10 cellular contexts compared by ENCODE assay signal in the genomic region with DNA sequence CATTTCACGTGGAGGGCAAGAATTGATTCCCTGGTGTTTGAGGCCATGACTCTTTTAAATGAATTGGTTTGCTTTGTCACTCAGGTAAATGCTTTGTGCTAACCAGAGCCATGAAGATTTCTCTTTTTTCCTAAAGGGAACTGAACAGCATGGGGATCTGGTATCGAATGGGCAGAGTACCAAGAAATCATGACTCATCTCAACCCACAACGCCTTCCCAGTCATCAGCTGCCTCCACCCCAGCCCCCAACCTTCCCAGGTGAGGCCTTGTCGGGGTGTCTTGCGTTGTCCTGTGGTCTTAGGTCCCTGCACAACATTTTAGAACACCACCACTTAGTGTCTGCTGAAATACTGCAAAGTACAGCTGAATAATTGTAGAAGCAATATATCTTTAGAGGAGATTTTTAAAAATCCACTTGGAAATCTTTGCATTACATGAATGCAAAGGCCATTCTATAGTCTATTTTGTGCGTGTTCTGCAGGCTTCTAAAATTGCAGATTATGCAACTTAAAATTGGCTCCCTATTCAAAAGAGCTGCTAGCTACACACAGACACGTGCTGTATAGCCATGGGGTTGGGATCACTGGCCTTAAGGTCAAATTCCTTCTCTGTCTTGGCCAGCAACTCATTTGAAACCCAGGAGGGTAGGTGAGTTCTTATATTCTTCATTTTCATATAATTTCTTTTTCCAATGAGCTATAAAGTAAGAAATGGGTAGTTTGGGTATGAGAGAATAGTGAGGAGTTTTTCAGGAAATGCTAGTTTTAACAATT.
DNase-seq lines count a peak whose midpoint lies in the region; ATAC-seq, FAIRE-seq and TF ChIP-seq lines count a peak whose summit lies in the region.
"Had no signal": no experiment of that assay in that cellular context is flagged by ENCODE, and none has a peak within 500 bp of the region (broad histone marks: within the 10 kb centered on the region; RNA-seq: fewer than 3 reads in every experiment).

No MANE protein-coding gene starts in this region.

- H3K4me1 ChIP-seq in BE2C (peaks cover 3% of the 10 kb centered on the region), pancreas (no peaks in the 10 kb centered on the region)
- H3K4me1 ChIP-seq: parathyroid adenoma had no signal

- H3K36me3 Mint-ChIP-seq in activated naive CD8-positive, alpha-beta T cell treated with anti-CD3 and anti-CD28 coated beads, Interleukin-2, amount 10 ng/mL, durations not matched to agents 7 days and 5 days: peaks cover 34% of the 10 kb centered on the region

- peak overlapping the region; percentile 78 for H3K4me3 Mint-ChIP-seq in activated naive CD8-positive, alpha-beta T cell treated with anti-CD3 and anti-CD28 coated beads, Interleukin-2, amount 10 ng/mL, durations not matched to agents 7 days and 5 days

- H3K36me3 ChIP-seq in BE2C (no peaks in the 10 kb centered on the region; the same call in none of the 2 replicates), pancreas (peaks cover 0 to 8% (median 0%) of the 10 kb centered on the region in 3 donors)

- H3K27me3 ChIP-seq in BE2C (no peaks in the 10 kb centered on the region), pancreas (no peaks in the 10 kb centered on the region)

- DNase-seq in AG20443 (ENCODE audit: low spot score): peak; percentile 48
- peak; percentile 12 for DNase-seq in HS-27A (ENCODE audit: low read depth)
- no peak for DNase-seq in activated naive CD8-positive, alpha-beta T cell treated with anti-CD3 and anti-CD28 coated beads, Interleukin-2, amount 10 ng/mL, durations not matched to agents 7 days and 5 days
- peak; percentile 56 for DNase-seq in kidney tubule cell (ENCODE audit: low spot score)
- no peak for DNase-seq in BE2C
- DNase-seq in pancreas: no peak
- no peak for DNase-seq in GM12892 (ENCODE audit: insufficient read length)
- DNase-seq in NCI-H2081 (lab: John Stamatoyannopoulos, UW): no peak

- POLR2A ChIA-PET in activated naive CD8-positive, alpha-beta T cell treated with anti-CD3 and anti-CD28 coated beads, Interleukin-2, amount 10 ng/mL, durations not matched to agents 7 days and 5 days (lab: Charles Lee): interaction anchor here (1.1 to 3.4 kb wide), 4 partner anchors 63 to 75 kb away, joined by 3 to 18 read pairs (median 6); a partner anchor contains a TSS

- peaks cover 67% of the 10 kb centered on the region for H3K4me1 Mint-ChIP-seq in activated naive CD8-positive, alpha-beta T cell treated with anti-CD3 and anti-CD28 coated beads, Interleukin-2, amount 10 ng/mL, durations not matched to agents 7 days and 5 days

- WGBS in pancreas, 2 donors: 56 to 62% methylated on average over 7 of the region's 7 CpGs

- no peak overlapping the region for H3K27ac ChIP-seq in pancreas
- H3K27ac ChIP-seq: HL-60, parathyroid adenoma had no signal

- TF ChIP-seq CTCF in BE2C (IDR thresholded peaks at IDR 0.05; ENCODE audit: low read depth, low read length) (no peak), pancreas (IDR thresholded peaks at IDR 0.05) (no peak)

- ATAC-seq in activated naive CD8-positive, alpha-beta T cell treated with anti-CD3 and anti-CD28 coated beads, Interleukin-2, amount 10 ng/mL, durations not matched to agents 7 days and 5 days (ENCODE audit: low read depth): no peak
- ATAC-seq in pancreas: no peak

- no peaks in the 10 kb centered on the region for H3K9me3 Mint-ChIP-seq in activated naive CD8-positive, alpha-beta T cell treated with anti-CD3 and anti-CD28 coated beads, Interleukin-2, amount 10 ng/mL, durations not matched to agents 7 days and 5 days

- H3K9me3 ChIP-seq in BE2C: no peaks in the 10 kb centered on the region
- no peaks in the 10 kb centered on the region for H3K9me3 ChIP-seq in pancreas

- no peak for TF ChIP-seq POLR2A in GM12892 (IDR thresholded peaks at IDR 0.05; ENCODE audit: low read depth, low read length)

- FAIRE-seq in pancreas (lab: Jason Lieb, UNC): no peak
- no peak for FAIRE-seq in GM12892 (lab: Jason Lieb, UNC)

- H3K4me3 ChIP-seq in BE2C (ENCODE audit: low read depth, low read length) (no peak overlapping the region), pancreas (no peak overlapping the region)

- intact Hi-C loops in pancreas (cut with DNase I): loop anchor here in 1 of 3 donors (5.0 kb wide), 2 partner anchors 93 to 988 kb away; no protein-coding TSS in a partner anchor

- peak overlapping the region; percentile 86 for H3K27ac Mint-ChIP-seq in activated naive CD8-positive, alpha-beta T cell treated with anti-CD3 and anti-CD28 coated beads, Interleukin-2, amount 10 ng/mL, durations not matched to agents 7 days and 5 days

- H3K27me3 Mint-ChIP-seq in activated naive CD8-positive, alpha-beta T cell treated with anti-CD3 and anti-CD28 coated beads, Interleukin-2, amount 10 ng/mL, durations not matched to agents 7 days and 5 days: no peaks in the 10 kb centered on the region

Comparison
In these comparisons a context has a peak if more than half of its experiments do, and no peak if none do; other contexts are left out.
1. DNase-seq: peak in AG20443 (single experiment), HS-27A (single experiment) and kidney tubule cell (single experiment); none in activated naive CD8-positive, alpha-beta T cell treated with anti-CD3 and anti-CD28 coated beads, Interleukin-2, amount 10 ng/mL, durations not matched to agents 7 days and 5 days (single experiment), BE2C (single experiment), pancreas (0 of 6), GM12892 (single experiment) and NCI-H2081 (0 of 2).